11 cellular contexts compared by ENCODE assay signal in the genomic region with DNA sequence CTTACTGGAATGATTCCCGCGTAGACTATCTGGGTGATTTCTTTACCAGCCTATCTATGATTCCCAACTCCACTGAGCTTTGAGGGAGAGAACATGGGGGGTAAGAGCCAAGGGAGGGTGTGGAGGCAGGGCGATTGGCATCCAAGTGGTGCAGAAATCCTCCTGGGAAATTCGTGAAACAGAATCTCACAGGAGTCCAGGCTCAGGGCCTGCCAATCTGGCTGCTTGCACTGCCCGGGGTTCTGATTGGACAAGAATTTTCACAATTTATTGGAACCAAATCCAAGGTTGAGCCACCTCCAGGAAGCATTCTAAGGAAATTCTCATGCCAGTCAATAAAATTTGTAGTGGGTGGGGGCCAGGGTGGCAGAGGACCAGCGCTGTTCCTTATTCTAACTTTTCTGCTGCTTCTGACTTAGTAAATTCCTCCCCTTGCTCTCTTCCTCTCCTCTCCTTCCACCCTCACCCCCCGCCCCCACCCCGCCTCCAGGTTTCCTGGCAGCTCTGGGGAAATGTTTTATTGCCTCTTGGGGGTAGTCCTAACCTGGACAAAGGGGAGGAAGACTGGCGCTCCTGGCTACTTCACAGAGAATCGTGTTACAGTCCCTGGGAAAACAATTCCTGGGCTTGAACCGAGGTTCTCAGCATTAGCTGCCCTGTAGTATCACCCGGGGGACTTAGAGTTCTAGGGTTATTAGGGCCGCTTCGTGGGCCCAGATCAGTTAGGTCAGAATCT. TPM values are rescaled to one million over a fixed set of nuclear protein-coding genes. Genes with fewer than 3 reads are reported as not detected.
A peak's percentile ranks its signal among the peaks of the same experiment; 100 is the strongest.
DNase-seq lines count a peak whose midpoint lies in the region; ATAC-seq and TF ChIP-seq lines count a peak whose summit lies in the region.
"Had no signal": no experiment of that assay in that cellular context is flagged by ENCODE, and none has a peak within 500 bp of the region (broad histone marks: within the 10 kb centered on the region; RNA-seq: fewer than 3 reads in every experiment).

No MANE protein-coding gene starts in this region.

- peaks cover 0 to 94% (median 54%) of the 10 kb centered on the region in 3 donors for H3K27me3 ChIP-seq in stomach

- H3K9me3 ChIP-seq in stomach, result no peaks in the 10 kb centered on the region
- H3K9me3 ChIP-seq: pancreas had no signal

- H3K27ac ChIP-seq in stomach, result peak overlapping the region in 1 of 5 donors; percentile 31
- H3K27ac ChIP-seq: pancreas had no signal

- H3K4me1 ChIP-seq in stomach, result peaks cover 28 to 42% (median 39%) of the 10 kb centered on the region in 4 donors

- H3K4me3 Mint-ChIP-seq in activated naive CD4-positive, alpha-beta T cell treated with anti-CD3 and anti-CD28 coated beads for 36 hours, result peak overlapping the region; percentile 15
- peak overlapping the region; percentile 67 for H3K4me3 Mint-ChIP-seq in WTC11

- ATAC-seq in activated naive CD4-positive, alpha-beta T cell treated with anti-CD3 and anti-CD28 coated beads, Interleukin-2, amount 50 U/mL, for 72 hours, result no peak
- no peak for ATAC-seq in WTC11
- ATAC-seq: pancreas had no signal

- H3K27me3 Mint-ChIP-seq in activated naive CD4-positive, alpha-beta T cell treated with anti-CD3 and anti-CD28 coated beads for 36 hours (ENCODE audit: low read depth), result peaks cover 68% of the 10 kb centered on the region
- peaks cover 68% of the 10 kb centered on the region for H3K27me3 Mint-ChIP-seq in WTC11 (ENCODE audit: low read depth)

- no peak for DNase-seq in activated naive CD4-positive, alpha-beta T cell treated with anti-CD3 and anti-CD28 coated beads for 36 hours
- no peak for DNase-seq in activated naive CD4-positive, alpha-beta T cell treated with anti-CD3 and anti-CD28 coated beads, Interleukin-2, amount 50 U/mL, for 72 hours (ENCODE audit: low spot score in 2 of 2)
- DNase-seq in WTC11 (ENCODE audit: low spot score), result no peak
- DNase-seq in iPS-NIHi7 (ENCODE audit: extremely low spot score), result peak; percentile 37
- no peak for DNase-seq in stomach
- no peak for DNase-seq in stimulated activated CD4-positive, alpha-beta T cell treated with anti-CD3 and anti-CD28 coated beads, Interleukin-2, amount 100 ng/mL, for 24 hours
- DNase-seq in activated CD4-positive, CD25-positive, alpha-beta regulatory T cell treated with anti-CD3 and anti-CD28 coated beads, Interleukin-2, amount 50 U/mL, for 72 hours, result no peak
- no peak for DNase-seq in DMS153 (lab: John Stamatoyannopoulos, UW)
- DNase-seq: activated CD4-positive, alpha-beta T cell treated with anti-CD3 and anti-CD28 coated beads for 4 hours; NCI-H2107 had no signal

- peak overlapping the region; percentile 54 to 75 (median 65) for H3K4me3 ChIP-seq in stomach

- no peak overlapping the region for H3K27ac Mint-ChIP-seq in activated naive CD4-positive, alpha-beta T cell treated with anti-CD3 and anti-CD28 coated beads for 36 hours
- no peak overlapping the region for H3K27ac Mint-ChIP-seq in activated naive CD4-positive, alpha-beta T cell treated with anti-CD3 and anti-CD28 coated beads, Interleukin-2, amount 50 U/mL, for 72 hours
- H3K27ac Mint-ChIP-seq in WTC11, result no peak overlapping the region

- TF ChIP-seq CTCF in WTC11 (IDR thresholded peaks at IDR 0.05) (no peak), stomach (IDR thresholded peaks at IDR 0.05) (no peak)

- no peaks in the 10 kb centered on the region for H3K36me3 ChIP-seq in stomach
- H3K36me3 ChIP-seq: pancreas had no signal

- H3K36me3 Mint-ChIP-seq in activated naive CD4-positive, alpha-beta T cell treated with anti-CD3 and anti-CD28 coated beads for 36 hours (ENCODE audit: low read depth), result peaks cover 1% of the 10 kb centered on the region
- H3K36me3 Mint-ChIP-seq in activated naive CD4-positive, alpha-beta T cell treated with anti-CD3 and anti-CD28 coated beads, Interleukin-2, amount 50 U/mL, for 72 hours, result peaks cover 0 to 5% of the 10 kb centered on the region in 2 donors
- H3K36me3 Mint-ChIP-seq in WTC11, result no peaks in the 10 kb centered on the region

- no peaks in the 10 kb centered on the region for H3K9me3 Mint-ChIP-seq in activated naive CD4-positive, alpha-beta T cell treated with anti-CD3 and anti-CD28 coated beads for 36 hours
- no peaks in the 10 kb centered on the region for H3K9me3 Mint-ChIP-seq in activated naive CD4-positive, alpha-beta T cell treated with anti-CD3 and anti-CD28 coated beads, Interleukin-2, amount 50 U/mL, for 72 hours
- H3K9me3 Mint-ChIP-seq in WTC11, result no peaks in the 10 kb centered on the region

- TF ChIP-seq POLR2A in stomach (IDR thresholded peaks at IDR 0.05), result no peak

- POLR2A ChIA-PET in WTC11 (lab: Charles Lee), result no interaction called here

- intact Hi-C loops in activated naive CD4-positive, alpha-beta T cell treated with anti-CD3 and anti-CD28 coated beads for 36 hours (cut with micrococcal nuclease), result loop anchor here (10.0 kb wide), 1 partner anchor 454 kb away; no protein-coding TSS in a partner anchor
- intact Hi-C loops in stomach (cut with DNase I; ENCODE audit: low total_unique reads), result no loop called here

- CTCF ChIA-PET in activated naive CD4-positive, alpha-beta T cell treated with anti-CD3 and anti-CD28 coated beads for 36 hours (lab: Charles Lee), result no interaction called here
- CTCF ChIA-PET in WTC11 (lab: Charles Lee), result interaction anchor here (0.9 to 1.7 kb wide), 4 partner anchors 18 to 118 kb away, joined by 3 to 11 read pairs (median 4); no protein-coding TSS in a partner anchor

- TF ChIP-seq EP300 in stomach (IDR thresholded peaks at IDR 0.05), result no peak

- 23 to 36% (median 29%) methylated on average over 14 of the region's 14 CpGs for WGBS in stomach, 5 donors

- peaks cover 12% of the 10 kb centered on the region for H3K4me1 Mint-ChIP-seq in activated naive CD4-positive, alpha-beta T cell treated with anti-CD3 and anti-CD28 coated beads for 36 hours (ENCODE audit: low read depth)
- H3K4me1 Mint-ChIP-seq in WTC11, result peaks cover 37% of the 10 kb centered on the region

TF ChIP-seq in WTC11, 78 proteins besides CTCF, POLR2A, EP300 and RAD21:
- TF ChIP-seq NFATC4 (CRISPR knock-in tag; IDR thresholded peaks at IDR 0.05) (no peak), ETV6 (CRISPR knock-in tag; IDR thresholded peaks at IDR 0.05) (no peak)

RNA-seq across cellular contexts. Expression of gene BMP6, which starts 3.1 kb away (rescaled TPM):
- under 1 TPM; 0.32 to 0.36 TPM for total RNA-seq in activated naive CD4-positive, alpha-beta T cell treated with anti-CD3 and anti-CD28 coated beads for 36 hours
- not detected for total RNA-seq in activated naive CD4-positive, alpha-beta T cell treated with anti-CD3 and anti-CD28 coated beads, Interleukin-2, amount 50 U/mL, for 72 hours
- total RNA-seq in WTC11 (2021) (1.0 to 1.2 TPM (median 1.1 TPM) in 3 replicates), stomach (10 to 100 TPM in 1 of 5 donors, 1 to 10 TPM in 2, under 1 TPM in 1, not detected in 1; 0.89 to 15.8 (median 4.5) TPM)
- 1 to 10 TPM in 2 of 3 donors, under 1 TPM in 1; 0.50 to 2.7 (median 1.4) TPM for polyA plus RNA-seq in stomach
